ENCODE assay signal across 10 cellular contexts in the genomic region with DNA sequence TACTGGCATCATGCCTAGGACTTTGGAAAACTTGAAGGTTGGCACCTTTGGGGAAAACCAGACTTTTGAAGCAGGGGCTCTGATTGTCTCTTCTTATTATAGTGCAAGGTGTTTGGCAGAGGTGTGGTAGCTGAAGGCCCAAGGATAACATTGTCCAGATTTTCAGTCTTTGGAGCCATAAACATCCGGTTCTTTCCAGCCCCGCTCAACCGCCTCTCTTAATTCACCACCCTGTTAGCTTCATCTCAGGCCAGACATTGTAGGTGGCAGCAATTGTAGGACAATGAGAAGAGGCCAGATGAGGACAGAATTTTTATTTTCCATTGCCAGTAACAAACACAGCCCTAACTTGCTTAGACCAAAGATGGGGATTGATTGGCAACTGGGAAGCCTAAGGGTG.
ATAC-seq lines count a peak whose summit lies in the region.
"Had no signal": no experiment of that assay in that cellular context is flagged by ENCODE, and none has a peak within 500 bp of the region (broad histone marks: within the 10 kb centered on the region; RNA-seq: fewer than 3 reads in every experiment).

No MANE protein-coding gene starts in this region.

- ATAC-seq in HG02970 (IDR thresholded peaks at IDR 0.05; ENCODE audit: low FRiP score, unreplicated experiment) = no peak
- ATAC-seq: A549; CD8-positive, alpha-beta T cell had no signal

- H3K36me3 ChIP-seq in stomach smooth muscle (ENCODE audit: control insufficient read depth in 2 of 2, insufficient read depth in 2 of 2, low read length in 2 of 2) = no peaks in the 10 kb centered on the region
- H3K36me3 ChIP-seq: BE2C; BLaER1; BLaER1 treated with 17β-estradiol and CSF1 and Interleukin-3, amounts not matched to agents 10 nM and 100 nM had no signal

- H3K27ac ChIP-seq in stomach smooth muscle (ENCODE audit: low read length) = peak overlapping the region; percentile 24
- H3K27ac ChIP-seq: 22Rv1; A549; BLaER1; BLaER1 treated with 17β-estradiol and CSF1 and Interleukin-3, amounts not matched to agents 10 nM and 100 nM; C4-2B had no signal

- no peaks in the 10 kb centered on the region for H3K9me3 ChIP-seq in stomach smooth muscle (ENCODE audit: control insufficient read depth in 2 of 2, low read length in 2 of 2)
- H3K9me3 ChIP-seq: A549, BE2C, BLaER1, Caco-2 had no signal

- no peak overlapping the region for H3K9ac ChIP-seq in stomach smooth muscle (ENCODE audit: low read length in 2 of 2)
- H3K9ac ChIP-seq: BLaER1; BLaER1 treated with 17β-estradiol and CSF1 and Interleukin-3, amounts not matched to agents 10 nM and 100 nM had no signal

- no peaks in the 10 kb centered on the region for H3K27me3 ChIP-seq in stomach smooth muscle (ENCODE audit: control insufficient read depth in 1 of 2, insufficient read depth in 2 of 2, low read length in 2 of 2)
- H3K27me3 ChIP-seq: BE2C; BLaER1; BLaER1 treated with 17β-estradiol and CSF1 and Interleukin-3, amounts not matched to agents 10 nM and 100 nM had no signal

- no peaks in the 10 kb centered on the region for H3K4me1 ChIP-seq in stomach smooth muscle (ENCODE audit: control insufficient read depth, insufficient read depth, low read length)
- H3K4me1 ChIP-seq: A549; BE2C; BLaER1; BLaER1 treated with 17β-estradiol and CSF1 and Interleukin-3, amounts not matched to agents 10 nM and 100 nM; Caco-2 had no signal

- H3K4me3 ChIP-seq in stomach smooth muscle (ENCODE audit: low read length in 2 of 2) = no peak overlapping the region
- H3K4me3 ChIP-seq: A549; BLaER1; BLaER1 treated with 17β-estradiol and CSF1 and Interleukin-3, amounts not matched to agents 10 nM and 100 nM had no signal
